ENCODE assay signal across 8 cellular contexts in genomic region chr9:136564379-136564988, GRCh38. TPM values are rescaled to one million over a fixed set of nuclear protein-coding genes. Genes with fewer than 3 reads are reported as not detected.
DNase-seq lines count a peak whose midpoint lies in the region; FAIRE-seq lines count a peak whose summit lies in the region.

No MANE protein-coding gene starts in this region.

- H3K36me3 ChIP-seq in esophagus (ENCODE audit: control insufficient read depth in 2 of 2, insufficient read depth in 2 of 2, low read length in 1 of 2) (no peaks in the 10 kb centered on the region), trophoblast cell (ENCODE audit: control insufficient read depth in 1 of 2, insufficient read depth in 2 of 2, low read length in 2 of 2) (no peaks in the 10 kb centered on the region)

- no peak overlapping the region for H2AFZ ChIP-seq in trophoblast cell (ENCODE audit: insufficient read depth, low read length, poor library complexity)

- no peak overlapping the region for H3K18ac ChIP-seq in trophoblast cell (ENCODE audit: low read length)

- H3K27ac ChIP-seq in esophagus (ENCODE audit: low read depth in 2 of 2, low read length in 1 of 2) (peak overlapping the region; percentile 9 to 34), trophoblast cell (ENCODE audit: low read depth, low read length) (no peak overlapping the region)

- no peaks in the 10 kb centered on the region for H3K27me3 ChIP-seq in esophagus (ENCODE audit: control insufficient read depth in 1 of 2, insufficient read depth in 2 of 2, low read length in 2 of 2)
- no peaks in the 10 kb centered on the region for H3K27me3 ChIP-seq in trophoblast cell (ENCODE audit: insufficient read depth, low read length)

- peaks cover 10% of the 10 kb centered on the region for H3K79me1 ChIP-seq in trophoblast cell (ENCODE audit: low read length)

- no peak overlapping the region for H4K8ac ChIP-seq in trophoblast cell (ENCODE audit: low read depth, low read length)

- H3K4me1 ChIP-seq in esophagus (ENCODE audit: control insufficient read depth in 2 of 2, insufficient read depth in 2 of 2, low read length in 1 of 2) (peaks cover 0 to 14% of the 10 kb centered on the region in 2 donors), trophoblast cell (ENCODE audit: control insufficient read depth in 1 of 2, insufficient read depth in 2 of 2, low read length in 2 of 2) (peaks cover 16 to 20% of the 10 kb centered on the region in 2 experiments)

- FAIRE-seq in GM18507 (lab: Jason Lieb, UNC): peak; percentile 98

- 61 to 78% methylated on average over 21 of the region's 21 CpGs for WGBS in esophagus, 2 donors
- no CpG with 5 or more reads among the region's 21 CpGs for WGBS in trophoblast cell (ENCODE audit: extremely low coverage, insufficient coverage, insufficient read length)

- H4K12ac ChIP-seq in trophoblast cell (ENCODE audit: low read depth, low read length): no peak overlapping the region

- H3K79me2 ChIP-seq in trophoblast cell (ENCODE audit: control insufficient read depth, insufficient read depth, low read length, poor library complexity): no peaks in the 10 kb centered on the region

- DNase-seq in GM18507 (ENCODE audit: extremely low spot score, insufficient read length, low read depth) (peak; percentile 60), MV-4-11 (lab: John Stamatoyannopoulos, UW) (peak; percentile 93), trophoblast cell (peak; percentile 46 to 51), NCI-H774 (lab: John Stamatoyannopoulos, UW) (no peak), ecto neural progenitor cell (ENCODE audit: low spot score) (no peak)
- no peak for DNase-seq in stimulated activated CD4-positive, alpha-beta T cell treated with anti-CD3 and anti-CD28 coated beads, Interleukin-2, amount 100 ng/mL, for 48 hours
- no peak for DNase-seq in activated naive CD4-positive, alpha-beta T cell treated with anti-CD3 and anti-CD28 coated beads, Interleukin-2, amount 50 U/mL, for 16 hours

- no peak overlapping the region for H3K14ac ChIP-seq in trophoblast cell (ENCODE audit: low read length)

- H3K4me2 ChIP-seq in trophoblast cell (ENCODE audit: low read length): no peak overlapping the region

- no peak overlapping the region for H3K9ac ChIP-seq in trophoblast cell (ENCODE audit: low read length)

- H2AK5ac ChIP-seq in trophoblast cell (ENCODE audit: low read length): no peak overlapping the region

- no peak overlapping the region for H3K4me3 ChIP-seq in esophagus (ENCODE audit: low read depth in 1 of 2, low read length in 2 of 2)
- no peak overlapping the region for H3K4me3 ChIP-seq in trophoblast cell (ENCODE audit: low read depth, low read length)

- no peak overlapping the region for H2BK5ac ChIP-seq in trophoblast cell (ENCODE audit: low read depth, low read length, poor library complexity)

- H4K91ac ChIP-seq in trophoblast cell (ENCODE audit: low read depth, low read length): no peak overlapping the region

- no peak overlapping the region for H2BK120ac ChIP-seq in trophoblast cell (ENCODE audit: insufficient read depth, low read length, poor library complexity)

- H3K9me3 ChIP-seq in esophagus (ENCODE audit: control insufficient read depth in 2 of 2, insufficient read depth in 1 of 2, low read depth in 1 of 2, low read length in 1 of 2): peaks cover 0 to 3% of the 10 kb centered on the region in 2 donors
- H3K9me3 ChIP-seq in trophoblast cell (ENCODE audit: insufficient read depth, low read depth, low read length): peaks cover 9% of the 10 kb centered on the region

- H3K23ac ChIP-seq in trophoblast cell (ENCODE audit: low read length): no peak overlapping the region

- H2BK12ac ChIP-seq in trophoblast cell (ENCODE audit: low read length): no peak overlapping the region

- H3K4ac ChIP-seq in trophoblast cell (ENCODE audit: low read depth, low read length): no peak overlapping the region

RNA-seq across cellular contexts. Expression of gene NOTCH1, which starts 18.6 kb away (rescaled TPM):
- 10 to 100 TPM in 1 of 2 donors, 1 to 10 TPM in 1; 9.6 to 19.8 TPM for polyA plus RNA-seq in esophagus
- polyA plus RNA-seq in trophoblast cell (2013): 28.5 and 29.7 TPM in 2 replicates

Comparison
In these comparisons a context has a peak if more than half of its experiments do, and no peak if none do; other contexts are left out.
1. DNase-seq: peak in GM18507 (single experiment), MV-4-11 (single experiment) and trophoblast cell (2 of 2); none in stimulated activated CD4-positive, alpha-beta T cell treated with anti-CD3 and anti-CD28 coated beads, Interleukin-2, amount 100 ng/mL, for 48 hours (0 of 2), activated naive CD4-positive, alpha-beta T cell treated with anti-CD3 and anti-CD28 coated beads, Interleukin-2, amount 50 U/mL, for 16 hours (single experiment), NCI-H774 (single experiment) and ecto neural progenitor cell (single experiment).